8 cellular contexts compared by ENCODE assay signal in genomic region chr19:40465781-40466218, GRCh38. TPM values are rescaled to one million over a fixed set of nuclear protein-coding genes. Genes with fewer than 3 reads are reported as not detected.
DNase-seq lines count a peak whose midpoint lies in the region; ATAC-seq and TF ChIP-seq lines count a peak whose summit lies in the region.

No MANE protein-coding gene starts in this region.

- H3K4me3 ChIP-seq in GM08714 (ENCODE audit: low read length) (peak overlapping the region; percentile 74; the same call in 1 of the 2 replicates), osteoblast (ENCODE audit: insufficient read depth, low read length) (peak overlapping the region; percentile 82), testis (peak overlapping the region; percentile 80)

- H3K36me3 ChIP-seq in osteoblast (ENCODE audit: insufficient read depth, low read length) (no peaks in the 10 kb centered on the region), testis (ENCODE audit: low read depth, missing control alignments) (no peaks in the 10 kb centered on the region)

- 0% methylated on average over 31 of the region's 33 CpGs; no CpG with 5 or more reads in 1 of the 2 donors for WGBS in testis, 2 donors

- no peak for TF ChIP-seq CTCF in osteoblast (IDR thresholded peaks at IDR 0.05; ENCODE audit: extremely low read depth, low read depth, low read length)
- no peak for TF ChIP-seq CTCF in testis (IDR thresholded peaks at IDR 0.05)

- peak overlapping the region; percentile 83 for H3K27ac Mint-ChIP-seq in activated naive CD8-positive, alpha-beta T cell treated with anti-CD3 and anti-CD28 coated beads for 36 hours

- H4K20me1 ChIP-seq in osteoblast (ENCODE audit: insufficient read depth, low read length), result no peaks in the 10 kb centered on the region

- peak; percentile 92 for ATAC-seq in HG02759 (IDR thresholded peaks at IDR 0.05; ENCODE audit: unreplicated experiment)

- DNase-seq in NCI-H1105 treated with DMSO at 0.1 percent for 48 hours (lab: John Stamatoyannopoulos, UW) (peak; percentile 96), SKM-1 treated with dmso at 0.1 percent for 144 hours (lab: John Stamatoyannopoulos, UW; ENCODE audit: unreplicated experiment) (peak; percentile 97), glomerular visceral epithelial cell (ENCODE audit: extremely low spot score) (peak; percentile 100), osteoblast (ENCODE audit: insufficient read length, low spot score, missing footprints) (peak; percentile 100), testis (peak; percentile 100)
- peak; percentile 99 for DNase-seq in activated naive CD8-positive, alpha-beta T cell treated with anti-CD3 and anti-CD28 coated beads for 36 hours

- no peaks in the 10 kb centered on the region for H3K9me3 ChIP-seq in osteoblast (ENCODE audit: low read depth, low read length)
- no peaks in the 10 kb centered on the region for H3K9me3 ChIP-seq in testis

- intact Hi-C loops in testis (cut with DNase I; ENCODE audit: low total_unique reads), result no loop called here

- H3K27me3 ChIP-seq in osteoblast (ENCODE audit: insufficient read depth, low read length), result peaks cover 13% of the 10 kb centered on the region
- no peaks in the 10 kb centered on the region for H3K27me3 ChIP-seq in testis

- H3K4me3 Mint-ChIP-seq in activated naive CD8-positive, alpha-beta T cell treated with anti-CD3 and anti-CD28 coated beads for 36 hours, result peak overlapping the region; percentile 83

- H3K9me3 Mint-ChIP-seq in activated naive CD8-positive, alpha-beta T cell treated with anti-CD3 and anti-CD28 coated beads for 36 hours, result no peaks in the 10 kb centered on the region

- peaks cover 20% of the 10 kb centered on the region for H3K4me1 Mint-ChIP-seq in activated naive CD8-positive, alpha-beta T cell treated with anti-CD3 and anti-CD28 coated beads for 36 hours

- H3K27ac ChIP-seq in osteoblast (ENCODE audit: low read depth, low read length) (peak overlapping the region; percentile 87), testis (peak overlapping the region; percentile 81 to 87)

- TF ChIP-seq POLR2A in testis (IDR thresholded peaks at IDR 0.05), result no peak

- H2AFZ ChIP-seq in osteoblast (ENCODE audit: low read length), result peak overlapping the region; percentile 84

- peaks cover 10% of the 10 kb centered on the region for H3K27me3 Mint-ChIP-seq in activated naive CD8-positive, alpha-beta T cell treated with anti-CD3 and anti-CD28 coated beads for 36 hours

- H3K36me3 Mint-ChIP-seq in activated naive CD8-positive, alpha-beta T cell treated with anti-CD3 and anti-CD28 coated beads for 36 hours, result no peaks in the 10 kb centered on the region

- H3K4me2 ChIP-seq in osteoblast (ENCODE audit: insufficient read depth, low read length), result peak overlapping the region; percentile 81

- H3K4me1 ChIP-seq in osteoblast (ENCODE audit: insufficient read depth, low read length), result peaks cover 22% of the 10 kb centered on the region
- peaks cover 26% of the 10 kb centered on the region for H3K4me1 ChIP-seq in testis

- no peaks in the 10 kb centered on the region for H3K79me2 ChIP-seq in osteoblast (ENCODE audit: insufficient read depth, low read length)

RNA-seq across cellular contexts. Expression of gene BLVRB, which starts 0.3 kb away (rescaled TPM):
- total RNA-seq in activated naive CD8-positive, alpha-beta T cell treated with anti-CD3 and anti-CD28 coated beads for 36 hours, result 10 to 100 TPM; 15.1 to 15.2 TPM
- total RNA-seq in osteoblast (75.7 and 82.2 TPM in 2 replicates), testis (10 to 100 TPM; 25.0 to 43.3 TPM)
- 36.8 TPM for polyA plus RNA-seq in testis (ENCODE audit: insufficient read depth, low read depth, low replicate concordance)

RNA-seq across cellular contexts. Expression of gene SPTBN4, which starts 1.0 kb away (rescaled TPM):
- total RNA-seq in activated naive CD8-positive, alpha-beta T cell treated with anti-CD3 and anti-CD28 coated beads for 36 hours, result 1 to 10 TPM; 1.1 to 2.9 TPM
- 0.72 and 1.2 TPM in 2 replicates for total RNA-seq in osteoblast
- 10 to 100 TPM; 18.3 to 27.9 TPM for total RNA-seq in testis
- 7.2 TPM for polyA plus RNA-seq in testis (ENCODE audit: insufficient read depth, low read depth, low replicate concordance)

RNA-seq across cellular contexts. Expression of gene SERTAD3, which starts 21.7 kb away (rescaled TPM):
- 1 to 10 TPM; 4.4 to 5.3 TPM for total RNA-seq in activated naive CD8-positive, alpha-beta T cell treated with anti-CD3 and anti-CD28 coated beads for 36 hours
- 21.2 and 23.5 TPM in 2 replicates for total RNA-seq in osteoblast
- 10 to 100 TPM; 24.3 to 33.9 TPM for total RNA-seq in testis
- 22.4 TPM for polyA plus RNA-seq in testis (ENCODE audit: insufficient read depth, low read depth, low replicate concordance)

RNA-seq across cellular contexts. Expression of gene SERTAD1, which starts 40.0 kb away (rescaled TPM):
- 1 to 10 TPM; 10.0 TPM for total RNA-seq in activated naive CD8-positive, alpha-beta T cell treated with anti-CD3 and anti-CD28 coated beads for 36 hours
- total RNA-seq in osteoblast (15.2 and 15.3 TPM in 2 replicates), testis (10 to 100 TPM in 1 of 2 donors, 1 to 10 TPM in 1; 8.6 to 10.9 TPM)
- 8.3 TPM for polyA plus RNA-seq in testis (ENCODE audit: insufficient read depth, low read depth, low replicate concordance)

RNA-seq across cellular contexts. Expression of gene PRX, which starts 52.6 kb away (rescaled TPM):
- under 1 TPM; 0.64 to 0.84 TPM for total RNA-seq in activated naive CD8-positive, alpha-beta T cell treated with anti-CD3 and anti-CD28 coated beads for 36 hours
- 2.7 and 3.3 TPM in 2 replicates for total RNA-seq in osteoblast
- 1 to 10 TPM; 4.9 to 5.1 TPM for total RNA-seq in testis
- 3.6 TPM for polyA plus RNA-seq in testis (ENCODE audit: insufficient read depth, low read depth, low replicate concordance)

Comparison
In these comparisons a context has a peak if more than half of its experiments do, and no peak if none do; other contexts are left out.
1. Peak in every context shown above with its lines: DNase-seq, ATAC-seq, H3K4me3 ChIP-seq and H3K27ac ChIP-seq.